In the genomic region with DNA sequence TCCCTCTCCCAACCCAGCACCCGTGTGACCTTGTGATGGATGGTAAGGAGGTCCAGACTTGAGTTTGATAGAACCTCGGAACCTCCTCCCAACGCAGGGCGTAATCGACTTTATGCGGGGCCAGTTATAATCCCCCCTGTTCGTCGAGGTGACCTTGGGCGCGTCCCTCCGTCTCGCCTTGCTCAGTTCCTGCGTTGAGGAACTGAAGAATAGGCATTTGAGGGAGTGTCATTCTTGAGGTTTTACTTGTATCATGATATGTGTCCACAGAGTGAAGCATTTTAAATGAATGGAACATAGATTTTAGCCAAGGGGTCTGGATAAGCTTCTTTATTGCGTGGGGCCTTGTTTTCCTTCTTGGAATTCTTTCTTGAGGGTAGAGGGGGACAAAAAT, we compare ENCODE assay signal across 8 cellular contexts. TPM values are rescaled to one million over a fixed set of nuclear protein-coding genes. Genes with fewer than 3 reads are reported as not detected.
DNase-seq lines count a peak whose midpoint lies in the region; ATAC-seq, FAIRE-seq and TF ChIP-seq lines count a peak whose summit lies in the region.

No MANE protein-coding gene starts in this region.

- H3K9me3 ChIP-seq in SJSA1 (replicated peaks) (no peaks in the 10 kb centered on the region; the same call in 1 of the 2 replicates), small intestine (ENCODE audit: control insufficient read depth, low read depth) (no peaks in the 10 kb centered on the region)

- H3K27me3 ChIP-seq in SJSA1 (replicated peaks): no peaks in the 10 kb centered on the region
- no peaks in the 10 kb centered on the region for H3K27me3 ChIP-seq in small intestine (ENCODE audit: control insufficient read depth in 2 of 2, insufficient read depth in 2 of 2, low read length in 2 of 2)

- DNase-seq in NCI-H748 (lab: John Stamatoyannopoulos, UW; ENCODE audit: unreplicated experiment) (peak; percentile 36), NCI-H748 treated with DMSO at 0.1 percent for 48 hours (lab: John Stamatoyannopoulos, UW) (no peak), SJSA1 (ENCODE audit: low read depth in 1 of 2, low spot score in 2 of 2) (no peak), fibroblast of the aortic adventitia (ENCODE audit: low read depth) (no peak), small intestine (no peak), posterior vena cava (ENCODE audit: low spot score) (no peak)

- H3K4me1 ChIP-seq in SJSA1 (replicated peaks) (peaks cover 10% of the 10 kb centered on the region), small intestine (ENCODE audit: control insufficient read depth in 2 of 2, insufficient read depth in 1 of 2, low read depth in 1 of 2, low read length in 1 of 2) (peaks cover 0 to 2% of the 10 kb centered on the region in 2 donors)

- TF ChIP-seq CTCF in fibroblast of the aortic adventitia (IDR thresholded peaks at IDR 0.05; ENCODE audit: insufficient read depth, low read length): no peak

- H3K4me3 ChIP-seq in SJSA1 (peak overlapping the region; percentile 67), fibroblast of the aortic adventitia (ENCODE audit: low read depth, low read length) (peak overlapping the region; percentile 100), small intestine (ENCODE audit: low read depth in 1 of 2, low read length in 2 of 2) (peak overlapping the region; percentile 80 to 86)

- H3K27ac ChIP-seq in SJSA1 (peak overlapping the region; percentile 53), small intestine (ENCODE audit: low read depth in 1 of 2, low read length in 1 of 2) (peak overlapping the region; percentile 43 to 92)

- FAIRE-seq in small intestine (lab: Jason Lieb, UNC): no peak

- intact Hi-C loops in posterior vena cava (cut with DNase I): no loop called here

- 0% methylated on average over 14 of the region's 14 CpGs for WGBS in small intestine, 3 donors

- ATAC-seq in HG03108 (IDR thresholded peaks at IDR 0.05; ENCODE audit: unreplicated experiment) (no peak), HG02642 (IDR thresholded peaks at IDR 0.05; ENCODE audit: poor library complexity, unreplicated experiment) (no peak)

- peaks cover 50% of the 10 kb centered on the region for H3K36me3 ChIP-seq in SJSA1
- peaks cover 2 to 6% of the 10 kb centered on the region in 2 donors for H3K36me3 ChIP-seq in small intestine (ENCODE audit: control insufficient read depth in 2 of 2, insufficient read depth in 2 of 2, low read length in 2 of 2)

RNA-seq across cellular contexts. Expression of a gene that starts 0.4 kb away (rescaled TPM):
- total RNA-seq in SJSA1 (2014; rRNA removed; shearing (Covaris generic)): 87.5 and 108 TPM in 2 replicates
- total RNA-seq in fibroblast of the aortic adventitia (ENCODE audit: low replicate concordance) (29.9 and 59.6 TPM in 2 replicates), posterior vena cava (10 to 100 TPM; 38.8 to 47.5 TPM)
- 10 to 100 TPM; 44.3 to 58.3 (median 46.7) TPM for polyA plus RNA-seq in small intestine

RNA-seq across cellular contexts. Expression of a gene that starts 9.4 kb away (rescaled TPM):
- 6.4 and 8.1 TPM in 2 replicates for total RNA-seq in SJSA1 (2014; rRNA removed; shearing (Covaris generic))
- total RNA-seq in fibroblast of the aortic adventitia (ENCODE audit: low replicate concordance) (14.5 and 22.3 TPM in 2 replicates), posterior vena cava (100 to 1,000 TPM; 297 to 440 TPM)
- polyA plus RNA-seq in small intestine: 10 to 100 TPM in 1 of 3 donors, 1 to 10 TPM in 2; 1.1 to 39.6 (median 6.2) TPM

RNA-seq across cellular contexts. Expression of a gene that starts 26.7 kb away (rescaled TPM):
- total RNA-seq in SJSA1 (2014; rRNA removed; shearing (Covaris generic)): 69.7 and 80.9 TPM in 2 replicates
- total RNA-seq in fibroblast of the aortic adventitia (ENCODE audit: low replicate concordance) (49.3 and 189 TPM in 2 replicates), posterior vena cava (10 to 100 TPM; 29.1 to 38.7 TPM)
- 100 to 1,000 TPM in 2 of 3 donors, 10 to 100 TPM in 1; 69.7 to 183 (median 111) TPM for polyA plus RNA-seq in small intestine

RNA-seq across cellular contexts. Expression of a gene that starts 54.6 kb away (rescaled TPM):
- total RNA-seq in SJSA1 (2014; rRNA removed; shearing (Covaris generic)): 0.05 TPM in 1 of 2 replicates, not detected in the other
- total RNA-seq in fibroblast of the aortic adventitia (ENCODE audit: low replicate concordance) (0.09 TPM in 1 of 2 replicates, not detected in the other), posterior vena cava (under 1 TPM; 0.37 to 0.48 TPM)
- 100 to 1,000 TPM; 261 to 487 (median 395) TPM for polyA plus RNA-seq in small intestine

Comparison
In these comparisons a context has a peak if more than half of its experiments do, and no peak if none do; other contexts are left out.
1. RNA of a gene that starts 9.4 kb away (total RNA-seq): 297 to 440 TPM in posterior vena cava; 14.5 to 22.3 TPM in fibroblast of the aortic adventitia and 6.4 to 8.1 TPM in SJSA1; every median in the first group is over 10 times any median in the second.
2. Peak in every context shown above with its lines, with median percentiles within 50 percentile points of each other: H3K4me3 ChIP-seq.